Comparison of ENCODE assay signal across 8 cellular contexts in genomic region chr2:85551698-85552678, GRCh38. TPM values are rescaled to one million over a fixed set of nuclear protein-coding genes. Genes with fewer than 3 reads are reported as not detected.
DNase-seq lines count a peak whose midpoint lies in the region; ATAC-seq, FAIRE-seq and TF ChIP-seq lines count a peak whose summit lies in the region.

No MANE protein-coding gene starts in this region.

- no TSS peak for BruUV-seq in MCF 10A (replicated peaks; lab: Mats Ljungman, UMichigan)

- FAIRE-seq in islet of Langerhans (lab: Jason Lieb, UNC): peak; percentile 81

- POLR2A ChIA-PET in MCF 10A (lab: Yijun Ruan, JAX): interaction anchor here (0.5 to 16.8 kb wide), 19 partner anchors 12 to 227 kb away, joined by 3 to 287 read pairs (median 4); partner anchors contain the start of genes MAT2A, RETSAT, RNF181 and SH2D6

- H3K4me3 Mint-ChIP-seq in MCF 10A (ENCODE audit: unreplicated experiment): no peak overlapping the region

- intact Hi-C loops in MCF 10A (cut with micrococcal nuclease): loop anchor here (1.0 to 5.0 kb wide), 3 partner anchors 132 to 240 kb away; no protein-coding TSS in a partner anchor

- DNase-seq in GM10266 (ENCODE audit: extremely low spot score): peak; percentile 73
- peak; percentile 58 for DNase-seq in NCI-H2196 (lab: John Stamatoyannopoulos, UW; ENCODE audit: unreplicated experiment)
- DNase-seq in MCF 10A (ENCODE audit: unreplicated experiment): peak; percentile 88
- peak; percentile 81 to 83 for DNase-seq in stimulated activated CD4-positive, alpha-beta T cell treated with anti-CD3 and anti-CD28 coated beads, Interleukin-1b, Interleukin-23, amount 100 ng/mL, for 1 hour (ENCODE audit: low read depth in 2 of 2)

- ATAC-seq in HG02852 (IDR thresholded peaks at IDR 0.05; ENCODE audit: unreplicated experiment) (peak; percentile 89), HG02571 (IDR thresholded peaks at IDR 0.05; ENCODE audit: unreplicated experiment) (no peak)

- H3K9me3 Mint-ChIP-seq in MCF 10A (ENCODE audit: unreplicated experiment): no peaks in the 10 kb centered on the region

- H3K27ac Mint-ChIP-seq in MCF 10A (ENCODE audit: low read depth, unreplicated experiment): no peak overlapping the region

- H3K36me3 Mint-ChIP-seq in MCF 10A (ENCODE audit: insufficient read depth, unreplicated experiment): peaks cover 48% of the 10 kb centered on the region

- H3K4me1 Mint-ChIP-seq in MCF 10A (ENCODE audit: insufficient read depth, unreplicated experiment): peaks cover 1% of the 10 kb centered on the region

- CTCF ChIA-PET in MCF 10A (lab: Yijun Ruan, JAX): interaction anchor here (0.6 to 12.7 kb wide), 29 partner anchors 8 to 263 kb away, joined by 3 to 293 read pairs (median 4); partner anchors contain the start of genes ELMOD3, GGCX, MAT2A and RETSAT

- no peaks in the 10 kb centered on the region for H3K27me3 Mint-ChIP-seq in MCF 10A (ENCODE audit: insufficient read depth, unreplicated experiment)

- TF ChIP-seq CTCF in GM10266 (IDR thresholded peaks at IDR 0.05; ENCODE audit: control insufficient read depth, insufficient read depth, low read depth, missing control alignments) (peak; percentile 94), VCaP (conservative IDR thresholded peaks at IDR 0.05) (peak; percentile 87), MCF 10A (IDR thresholded peaks at IDR 0.05; ENCODE audit: unreplicated experiment) (peak; percentile 87)

- peak overlapping the region; percentile 20; the same call in 1 of the 2 replicates for H3K27ac ChIP-seq in VCaP

RNA-seq across cellular contexts. Expression of gene GGCX, which starts 9.3 kb away (rescaled TPM):
- total RNA-seq in MCF 10A (2022): 49.1 and 52.2 TPM in 2 replicates

RNA-seq across cellular contexts. Expression of gene MAT2A, which starts 13.0 kb away (rescaled TPM):
- 348 and 366 TPM in 2 replicates for total RNA-seq in MCF 10A (2022)

RNA-seq across cellular contexts. Expression of gene VAMP8, which starts 25.4 kb away (rescaled TPM):
- total RNA-seq in MCF 10A (2022): 49.9 and 56.0 TPM in 2 replicates

RNA-seq across cellular contexts. Expression of gene VAMP5, which starts 32.2 kb away (rescaled TPM):
- 1.6 and 3.0 TPM in 2 replicates for total RNA-seq in MCF 10A (2022)

RNA-seq across cellular contexts. Expression of gene RNF181, which starts 43.6 kb away (rescaled TPM):
- total RNA-seq in MCF 10A (2022): 125 and 215 TPM in 2 replicates
